In genomic region chr14:35818346-35819115, GRCh38 we compare ENCODE assay signal across 8 cellular contexts. TPM values are rescaled to one million over a fixed set of nuclear protein-coding genes. Genes with fewer than 3 reads are reported as not detected.
A peak's percentile ranks its signal among the peaks of the same experiment; 100 is the strongest.
DNase-seq lines count a peak whose midpoint lies in the region; ATAC-seq lines count a peak whose summit lies in the region.

No MANE protein-coding gene starts in this region.

- H3K27ac Mint-ChIP-seq in naive B cell: no peak overlapping the region

- no peak overlapping the region for H3K4me3 Mint-ChIP-seq in naive B cell

- no peaks in the 10 kb centered on the region for H3K9me3 Mint-ChIP-seq in naive B cell

- peak; percentile 48 for ATAC-seq in HG02885 (IDR thresholded peaks at IDR 0.05; ENCODE audit: poor library complexity, unreplicated experiment)
- ATAC-seq in esophagus mucosa: peak; percentile 35
- ATAC-seq in naive B cell (ENCODE audit: low read depth in 2 of 2): peak; percentile 32 to 42
- ATAC-seq in HG03108 (IDR thresholded peaks at IDR 0.05; ENCODE audit: unreplicated experiment): no peak

- H3K27me3 Mint-ChIP-seq in naive B cell: no peaks in the 10 kb centered on the region

- no peaks in the 10 kb centered on the region for H3K36me3 Mint-ChIP-seq in naive B cell

- peaks cover 0 to 4% (median 0%) of the 10 kb centered on the region in 3 donors for H3K4me1 Mint-ChIP-seq in naive B cell

- DNase-seq in DMS 273 (lab: John Stamatoyannopoulos, UW; ENCODE audit: unreplicated experiment) (peak; percentile 74), DMS 273 treated with DMSO at 0.1 percent for 48 hours (lab: John Stamatoyannopoulos, UW) (no peak), RPMI8226 (peak; percentile 51), naive B cell (peak; percentile 15), T1000 (lab: John Stamatoyannopoulos, UW) (no peak)

RNA-seq across cellular contexts. Expression of gene BRMS1L, which starts 7.6 kb away (rescaled TPM):
- total RNA-seq in esophagus mucosa: 6.9 TPM
- polyA plus RNA-seq in naive B cell (ENCODE audit: low read depth in 6 of 6): 1 to 10 TPM; 1.4 to 5.0 (median 3.1) TPM

RNA-seq across cellular contexts. Expression of gene RALGAPA1, which starts 9.4 kb away (rescaled TPM):
- total RNA-seq in esophagus mucosa: 41.8 TPM
- polyA plus RNA-seq in naive B cell (ENCODE audit: low read depth in 6 of 6): 10 to 100 TPM in 5 of 6 donors, 1 to 10 TPM in 1; 9.7 to 29.8 (median 20.7) TPM

Comparison
In these comparisons a context has a peak if more than half of its experiments do, and no peak if none do; other contexts are left out.
1. DNase-seq: peak in DMS 273 (single experiment), RPMI8226 (single experiment) and naive B cell (single experiment); none in DMS 273 treated with DMSO at 0.1 percent for 48 hours (single experiment) and T1000 (single experiment).